ENCODE assay signal across 15 cellular contexts in the genomic region with DNA sequence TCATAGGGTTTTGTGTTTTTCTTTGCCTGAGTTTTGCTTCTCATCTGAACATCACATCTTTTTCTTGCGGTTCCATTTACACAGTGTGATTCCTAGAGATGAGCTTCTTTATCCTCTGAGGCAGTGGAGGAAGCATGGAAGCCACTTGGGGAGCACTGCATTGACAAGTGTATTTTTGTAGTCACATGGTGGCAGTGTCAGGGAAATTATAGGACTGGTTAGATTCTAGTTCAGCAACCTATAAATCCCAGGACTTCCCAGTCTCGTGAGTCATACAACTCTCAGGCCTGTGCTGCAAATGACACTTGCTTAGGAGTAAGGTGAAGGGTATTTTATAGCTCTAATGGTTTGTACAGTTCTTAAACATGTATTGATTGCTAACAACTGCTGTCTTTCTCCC. TPM values are rescaled to one million over a fixed set of nuclear protein-coding genes. Genes with fewer than 3 reads are reported as not detected.
A peak's percentile ranks its signal among the peaks of the same experiment; 100 is the strongest.
DNase-seq lines count a peak whose midpoint lies in the region; ATAC-seq, FAIRE-seq and TF ChIP-seq lines count a peak whose summit lies in the region.
"Had no signal": no experiment of that assay in that cellular context is flagged by ENCODE, and none has a peak within 500 bp of the region (broad histone marks: within the 10 kb centered on the region; RNA-seq: fewer than 3 reads in every experiment).

No MANE protein-coding gene starts in this region.

- BruUV-seq in mammary epithelial cell (replicated peaks; lab: Mats Ljungman, UMichigan), result no TSS peak

- WGBS in mammary epithelial cell (ENCODE audit: low coverage, missing lambda C conversion rate), result 73% methylated on average over 2 of the region's 2 CpGs

- peaks cover 2% of the 10 kb centered on the region; the same call in 1 of the 2 replicates for H3K36me3 ChIP-seq in BJ (ENCODE audit: control insufficient read depth, insufficient read depth, low read length)
- H3K36me3 ChIP-seq in mammary epithelial cell (ENCODE audit: insufficient read depth, low read length), result peaks cover 5% of the 10 kb centered on the region

- no peaks in the 10 kb centered on the region for H3K9me3 ChIP-seq in mammary epithelial cell (replicated peaks; ENCODE audit: insufficient read depth, low read length)

- H3K4me2 ChIP-seq in mammary epithelial cell (ENCODE audit: insufficient read depth, low read depth, low read length), result no peak overlapping the region

- H3K79me2 ChIP-seq in mammary epithelial cell (ENCODE audit: insufficient read depth, low read length), result peaks cover 36% of the 10 kb centered on the region

- DNase-seq in BJ (ENCODE audit: low read depth) (peak; percentile 11), HTR-8/SVneo (ENCODE audit: insufficient read length, low spot score) (peak; percentile 22), mammary epithelial cell (peak; percentile 71), lung microvascular endothelial cell (ENCODE audit: low read depth in 2 of 2) (peak; percentile 21 to 32), GM12892 (ENCODE audit: insufficient read length) (no peak), NCI-H1436 treated with DMSO at 0.1 percent for 48 hours (lab: John Stamatoyannopoulos, UW) (no peak)
- DNase-seq: activated effector memory CD4-positive, alpha-beta T cell treated with Interleukin-2 at 50 U/mL for 16 hours; COR-L47; NCI-H2107; nephron progenitor cell; stimulated activated naive CD8-positive, alpha-beta T cell treated with anti-CD3 and anti-CD28 coated beads, Interleukin-15, Interleukin-2, amounts not matched to agents 100 U/mL and 50 U/mL, for 24 hours had no signal

- no peaks in the 10 kb centered on the region for H3K4me1 ChIP-seq in mammary epithelial cell (ENCODE audit: insufficient read depth, low read length)

- H2AFZ ChIP-seq in mammary epithelial cell (ENCODE audit: low read depth, low read length), result no peak overlapping the region

- dilution Hi-C loops in mammary epithelial cell (cut with HindIII; ENCODE audit: low sequenced_read_pairs), result no loop called here

- CTCF ChIA-PET in BJ (lab: Yijun Ruan, JAX), result no interaction called here
- CTCF ChIA-PET in mammary epithelial cell (lab: Charles Lee; ENCODE audit: low non-redundant PET), result no interaction called here

- TF ChIP-seq CTCF in BJ (IDR thresholded peaks at IDR 0.05; ENCODE audit: insufficient read depth, low read depth, low read length) (0 out of 2 replicates have a peak, but pooled peaks have one; percentile 4), mammary epithelial cell (conservative IDR thresholded peaks at IDR 0.05 in 1 of 2, IDR thresholded peaks at IDR 0.05 in 1 of 2; ENCODE audit: extremely low read depth in 1 of 2, insufficient read depth in 1 of 2, low read depth in 1 of 2, low read length in 2 of 2) (no peak)

- H3K4me3 ChIP-seq in BJ (ENCODE audit: low read depth, low read length), result no peak overlapping the region
- no peak overlapping the region for H3K4me3 ChIP-seq in mammary epithelial cell (replicated peaks in 1 of 3; ENCODE audit: insufficient read depth in 1 of 3, low read depth in 2 of 3, low read length in 3 of 3)
- H3K4me3 ChIP-seq: GM12878 had no signal

- POLR2A ChIA-PET in BJ (lab: Charles Lee), result no interaction called here

- TF ChIP-seq POLR2A in GM12892 (IDR thresholded peaks at IDR 0.05; ENCODE audit: low read depth, low read length), result no peak

- H3K27me3 ChIP-seq in BJ (ENCODE audit: control insufficient read depth, insufficient read depth, low read length) (no peaks in the 10 kb centered on the region), mammary epithelial cell (ENCODE audit: insufficient read depth, low read length) (no peaks in the 10 kb centered on the region)

- FAIRE-seq in HTR-8/SVneo (lab: Jason Lieb, UNC) (no peak), GM12892 (lab: Jason Lieb, UNC) (no peak)
- FAIRE-seq: GM12878, RCC 7860 had no signal

- no peak overlapping the region for H3K9ac ChIP-seq in mammary epithelial cell (ENCODE audit: insufficient read depth, low read length)

- no peak overlapping the region for H3K27ac ChIP-seq in mammary epithelial cell (ENCODE audit: insufficient read depth, low read depth, low read length)

- no peaks in the 10 kb centered on the region for H4K20me1 ChIP-seq in mammary epithelial cell (ENCODE audit: insufficient read depth, low read length)

- ATAC-seq in HG02642 (IDR thresholded peaks at IDR 0.05; ENCODE audit: poor library complexity, unreplicated experiment) (no peak), GM18909 (IDR thresholded peaks at IDR 0.05; ENCODE audit: poor library complexity, unreplicated experiment) (no peak)
- ATAC-seq: GM12878; stimulated activated naive CD8-positive, alpha-beta T cell treated with anti-CD3 and anti-CD28 coated beads, Interleukin-15, Interleukin-2, amounts not matched to agents 100 U/mL and 50 U/mL, for 24 hours had no signal

- in situ Hi-C loops in mammary epithelial cell (cut with MboI; ENCODE audit: low sequenced_read_pairs in 2 of 2), result no loop called here

- intact Hi-C loops in mammary epithelial cell (cut with micrococcal nuclease), result no loop called here

RNA-seq across cellular contexts. Expression of gene RBM6, which starts 58.4 kb away (rescaled TPM):
- polyA plus RNA-seq in BJ (2011; rRNA removed), result 33.4 and 46.6 TPM in 2 replicates
- 13.9 and 17.0 TPM in 2 replicates for polyA minus RNA-seq in BJ (2011; rRNA and poly(A)+ RNA removed)
- total RNA-seq in mammary epithelial cell, result 10 to 100 TPM; 39.8 to 60.9 TPM
- polyA plus RNA-seq in mammary epithelial cell, result 22.9 TPM
- 91.8 TPM for polyA minus RNA-seq in mammary epithelial cell
- 19.2 and 36.7 TPM in 2 replicates for total RNA-seq in lung microvascular endothelial cell
- 106 TPM for polyA plus RNA-seq in GM12892 (2012; ENCODE audit: missing spikeins)

Comparison
In these comparisons a context has a peak if more than half of its experiments do, and no peak if none do; other contexts are left out.
1. DNase-seq: peak in BJ (single experiment), HTR-8/SVneo (single experiment), mammary epithelial cell (single experiment) and lung microvascular endothelial cell (2 of 2); none in GM12892 (single experiment) and NCI-H1436 treated with DMSO at 0.1 percent for 48 hours (single experiment).